ENCODE assay signal across 1 cellular context in the genomic region with DNA sequence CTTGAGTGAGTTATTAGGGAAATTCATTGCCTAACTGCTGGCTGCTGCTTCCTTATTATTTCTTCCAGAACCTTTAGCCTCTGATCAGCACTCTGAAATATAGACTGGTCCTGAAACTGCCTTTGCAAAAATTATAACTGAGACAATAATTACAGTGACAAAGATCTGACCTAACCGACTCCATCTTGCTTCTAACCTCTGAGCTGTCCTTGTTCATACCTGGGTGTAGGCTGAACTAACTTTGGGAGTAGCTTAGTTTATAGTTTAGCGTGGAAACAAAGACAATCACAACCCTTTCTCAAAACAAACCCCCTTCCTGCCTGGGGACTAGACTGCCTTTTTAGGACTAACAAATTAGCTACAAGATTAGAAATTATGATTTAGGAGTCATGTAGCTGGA.
TF ChIP-seq lines count a peak whose summit lies in the region.

No MANE protein-coding gene starts in this region.

TF ChIP-seq in SK-N-SH treated with all-trans-retinoic acid at 6 μM for 48 hours, 23 proteins besides CTCF, POLR2A, EP300 and RAD21 (continued from another document):
- TF ChIP-seq, protein P1, sequence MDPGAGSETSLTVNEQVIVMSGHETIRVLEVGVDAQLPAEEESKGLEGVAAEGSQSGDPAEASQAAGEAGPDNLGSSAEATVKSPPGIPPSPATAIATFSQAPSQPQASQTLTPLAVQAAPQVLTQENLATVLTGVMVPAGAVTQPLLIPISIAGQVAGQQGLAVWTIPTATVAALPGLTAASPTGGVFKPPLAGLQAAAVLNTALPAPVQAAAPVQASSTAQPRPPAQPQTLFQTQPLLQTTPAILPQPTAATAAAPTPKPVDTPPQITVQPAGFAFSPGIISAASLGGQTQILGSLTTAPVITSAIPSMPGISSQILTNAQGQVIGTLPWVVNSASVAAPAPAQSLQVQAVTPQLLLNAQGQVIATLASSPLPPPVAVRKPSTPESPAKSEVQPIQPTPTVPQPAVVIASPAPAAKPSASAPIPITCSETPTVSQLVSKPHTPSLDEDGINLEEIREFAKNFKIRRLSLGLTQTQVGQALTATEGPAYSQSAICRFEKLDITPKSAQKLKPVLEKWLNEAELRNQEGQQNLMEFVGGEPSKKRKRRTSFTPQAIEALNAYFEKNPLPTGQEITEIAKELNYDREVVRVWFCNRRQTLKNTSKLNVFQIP (CRISPR knock-in tag; IDR thresholded peaks at IDR 0.05; ENCODE audit: borderline replicate concordance, low read depth) = 0 out of 2 replicates have a peak, but pooled peaks have one; percentile 61
- TF ChIP-seq TCF4 (CRISPR knock-in tag; IDR thresholded peaks at IDR 0.05; ENCODE audit: borderline replicate concordance) = no peak
- TF ChIP-seq ZFP30 (CRISPR knock-in tag; IDR thresholded peaks at IDR 0.05) = no peak
- TF ChIP-seq RARB (CRISPR knock-in tag; IDR thresholded peaks at IDR 0.05) = no peak
- TF ChIP-seq, protein P2, sequence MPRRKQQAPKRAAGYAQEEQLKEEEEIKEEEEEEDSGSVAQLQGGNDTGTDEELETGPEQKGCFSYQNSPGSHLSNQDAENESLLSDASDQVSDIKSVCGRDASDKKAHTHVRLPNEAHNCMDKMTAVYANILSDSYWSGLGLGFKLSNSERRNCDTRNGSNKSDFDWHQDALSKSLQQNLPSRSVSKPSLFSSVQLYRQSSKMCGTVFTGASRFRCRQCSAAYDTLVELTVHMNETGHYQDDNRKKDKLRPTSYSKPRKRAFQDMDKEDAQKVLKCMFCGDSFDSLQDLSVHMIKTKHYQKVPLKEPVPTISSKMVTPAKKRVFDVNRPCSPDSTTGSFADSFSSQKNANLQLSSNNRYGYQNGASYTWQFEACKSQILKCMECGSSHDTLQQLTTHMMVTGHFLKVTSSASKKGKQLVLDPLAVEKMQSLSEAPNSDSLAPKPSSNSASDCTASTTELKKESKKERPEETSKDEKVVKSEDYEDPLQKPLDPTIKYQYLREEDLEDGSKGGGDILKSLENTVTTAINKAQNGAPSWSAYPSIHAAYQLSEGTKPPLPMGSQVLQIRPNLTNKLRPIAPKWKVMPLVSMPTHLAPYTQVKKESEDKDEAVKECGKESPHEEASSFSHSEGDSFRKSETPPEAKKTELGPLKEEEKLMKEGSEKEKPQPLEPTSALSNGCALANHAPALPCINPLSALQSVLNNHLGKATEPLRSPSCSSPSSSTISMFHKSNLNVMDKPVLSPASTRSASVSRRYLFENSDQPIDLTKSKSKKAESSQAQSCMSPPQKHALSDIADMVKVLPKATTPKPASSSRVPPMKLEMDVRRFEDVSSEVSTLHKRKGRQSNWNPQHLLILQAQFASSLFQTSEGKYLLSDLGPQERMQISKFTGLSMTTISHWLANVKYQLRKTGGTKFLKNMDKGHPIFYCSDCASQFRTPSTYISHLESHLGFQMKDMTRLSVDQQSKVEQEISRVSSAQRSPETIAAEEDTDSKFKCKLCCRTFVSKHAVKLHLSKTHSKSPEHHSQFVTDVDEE (CRISPR knock-in tag; IDR thresholded peaks at IDR 0.05) = no peak
- peak; percentile 84; the same call in 1 of the 2 replicates for TF ChIP-seq OSR1 (CRISPR knock-in tag; IDR thresholded peaks at IDR 0.05)
- peak; percentile 59; the same call in 1 of the 2 replicates for TF ChIP-seq CSDC2 (CRISPR knock-in tag; IDR thresholded peaks at IDR 0.05)
- TF ChIP-seq GLIS3 (CRISPR knock-in tag; IDR thresholded peaks at IDR 0.05) = no peak
- TF ChIP-seq ZNF8 (CRISPR knock-in tag; IDR thresholded peaks at IDR 0.05) = no peak
- TF ChIP-seq PPARA (CRISPR knock-in tag; IDR thresholded peaks at IDR 0.05; ENCODE audit: borderline replicate concordance) = no peak
- TF ChIP-seq, protein P3, sequence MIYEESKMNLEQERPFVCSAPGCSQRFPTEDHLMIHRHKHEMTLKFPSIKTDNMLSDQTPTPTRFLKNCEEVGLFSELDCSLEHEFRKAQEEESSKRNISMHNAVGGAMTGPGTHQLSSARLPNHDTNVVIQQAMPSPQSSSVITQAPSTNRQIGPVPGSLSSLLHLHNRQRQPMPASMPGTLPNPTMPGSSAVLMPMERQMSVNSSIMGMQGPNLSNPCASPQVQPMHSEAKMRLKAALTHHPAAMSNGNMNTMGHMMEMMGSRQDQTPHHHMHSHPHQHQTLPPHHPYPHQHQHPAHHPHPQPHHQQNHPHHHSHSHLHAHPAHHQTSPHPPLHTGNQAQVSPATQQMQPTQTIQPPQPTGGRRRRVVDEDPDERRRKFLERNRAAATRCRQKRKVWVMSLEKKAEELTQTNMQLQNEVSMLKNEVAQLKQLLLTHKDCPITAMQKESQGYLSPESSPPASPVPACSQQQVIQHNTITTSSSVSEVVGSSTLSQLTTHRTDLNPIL (CRISPR knock-in tag; IDR thresholded peaks at IDR 0.05; ENCODE audit: low read depth) = no peak
- TF ChIP-seq ESRRG (CRISPR knock-in tag; IDR thresholded peaks at IDR 0.05) = 0 out of 2 replicates have a peak, but pooled peaks have one; percentile 16
- peak; percentile 74; the same call in 1 of the 2 replicates for TF ChIP-seq SNAI2 (CRISPR knock-in tag; IDR thresholded peaks at IDR 0.05)
- no peak for TF ChIP-seq ZC3H10 (CRISPR knock-in tag; IDR thresholded peaks at IDR 0.05)
- TF ChIP-seq, protein P4, sequence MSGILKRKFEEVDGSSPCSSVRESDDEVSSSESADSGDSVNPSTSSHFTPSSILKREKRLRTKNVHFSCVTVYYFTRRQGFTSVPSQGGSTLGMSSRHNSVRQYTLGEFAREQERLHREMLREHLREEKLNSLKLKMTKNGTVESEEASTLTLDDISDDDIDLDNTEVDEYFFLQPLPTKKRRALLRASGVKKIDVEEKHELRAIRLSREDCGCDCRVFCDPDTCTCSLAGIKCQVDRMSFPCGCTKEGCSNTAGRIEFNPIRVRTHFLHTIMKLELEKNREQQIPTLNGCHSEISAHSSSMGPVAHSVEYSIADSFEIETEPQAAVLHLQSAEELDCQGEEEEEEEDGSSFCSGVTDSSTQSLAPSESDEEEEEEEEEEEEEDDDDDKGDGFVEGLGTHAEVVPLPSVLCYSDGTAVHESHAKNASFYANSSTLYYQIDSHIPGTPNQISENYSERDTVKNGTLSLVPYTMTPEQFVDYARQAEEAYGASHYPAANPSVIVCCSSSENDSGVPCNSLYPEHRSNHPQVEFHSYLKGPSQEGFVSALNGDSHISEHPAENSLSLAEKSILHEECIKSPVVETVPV (CRISPR knock-in tag; IDR thresholded peaks at IDR 0.05) = no peak
- TF ChIP-seq TOX (CRISPR knock-in tag; IDR thresholded peaks at IDR 0.05; ENCODE audit: borderline replicate concordance) = no peak
- peak; percentile 29 for TF ChIP-seq ISL1 (CRISPR knock-in tag; IDR thresholded peaks at IDR 0.05)
TF ChIP-seq in SK-N-SH treated with all-trans-retinoic acid at 6 μM for 48 hours: peak in this region for 7.
